ENCODE assay signal across 9 cellular contexts in the genomic region with DNA sequence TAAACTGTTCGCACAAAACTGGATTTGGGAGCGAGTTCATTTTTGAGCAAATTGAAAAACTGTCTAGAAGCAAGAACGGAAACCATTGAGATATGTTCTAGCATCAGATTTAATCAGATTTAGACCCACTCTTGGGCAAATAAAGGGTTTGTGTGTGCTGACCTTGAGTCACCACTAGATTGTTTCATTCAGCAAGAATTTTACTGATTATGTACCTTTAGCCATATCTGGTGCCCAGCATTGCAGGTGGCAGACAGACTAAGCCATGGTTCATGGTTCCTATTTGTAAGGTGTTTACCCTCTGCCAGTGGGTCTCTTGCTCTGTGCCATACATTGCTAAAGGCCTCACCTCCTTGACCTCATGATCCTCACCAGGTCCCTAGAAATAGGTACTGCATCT. TPM values are rescaled to one million over a fixed set of nuclear protein-coding genes. Genes with fewer than 3 reads are reported as not detected.
A peak's percentile ranks its signal among the peaks of the same experiment; 100 is the strongest.
DNase-seq lines count a peak whose midpoint lies in the region; ATAC-seq, FAIRE-seq and TF ChIP-seq lines count a peak whose summit lies in the region.
"Had no signal": no experiment of that assay in that cellular context is flagged by ENCODE, and none has a peak within 500 bp of the region (broad histone marks: within the 10 kb centered on the region; RNA-seq: fewer than 3 reads in every experiment).

No MANE protein-coding gene starts in this region.

- no peaks in the 10 kb centered on the region for H3K9me3 Mint-ChIP-seq in naive B cell

- peak overlapping the region; percentile 82 to 99 (median 96) for H3K4me3 Mint-ChIP-seq in naive B cell

- H3K9me3 ChIP-seq in BLaER1 treated with 17β-estradiol and CSF1 and Interleukin-3, amounts not matched to agents 10 nM and 100 nM (replicated peaks in 1 of 11): no peaks in the 10 kb centered on the region
- H3K9me3 ChIP-seq in KOPT-K1 (ENCODE audit: insufficient read depth, low read length, poor library complexity, severe bottlenecking): no peaks in the 10 kb centered on the region

- H3K27ac Mint-ChIP-seq in naive B cell: peak overlapping the region in 5 of 6 donors; percentile 68 to 91 (median 76)

- H4K20me1 ChIP-seq in BLaER1 treated with 17β-estradiol and CSF1 and Interleukin-3, amounts not matched to agents 10 nM and 100 nM: peaks cover 8 to 57% (median 50%) of the 10 kb centered on the region in 11 experiments; a peak in 19 of 22 replicates

- peaks cover 20 to 27% (median 24%) of the 10 kb centered on the region in 10 experiments for H3K4me1 ChIP-seq in BLaER1 treated with 17β-estradiol and CSF1 and Interleukin-3, amounts not matched to agents 10 nM and 100 nM

- DNase-seq in bronchial epithelial cell (ENCODE audit: low read depth) (peak; percentile 41), naive B cell (no peak), NCI-H146 (lab: John Stamatoyannopoulos, UW) (no peak), NCI-H524 treated with DMSO at 0.1 percent for 48 hours (lab: John Stamatoyannopoulos, UW) (no peak), C1 segment of cervical spinal cord (lab: John Stamatoyannopoulos, UW) (no peak), H4 (ENCODE audit: low spot score) (no peak)
- DNase-seq: Right ventricle myocardium superior had no signal

- no peak for ATAC-seq in naive B cell (ENCODE audit: low read depth in 2 of 2)

- no peaks in the 10 kb centered on the region for H3K27me3 Mint-ChIP-seq in naive B cell

- peak overlapping the region in 3 of 11 experiments; percentile 84 to 94 (median 91); a peak in 4 of 22 replicates for H3K27ac ChIP-seq in BLaER1 treated with 17β-estradiol and CSF1 and Interleukin-3, amounts not matched to agents 10 nM and 100 nM
- H3K27ac ChIP-seq in KOPT-K1 (ENCODE audit: low read depth, low read length, poor library complexity, severe bottlenecking): peak overlapping the region; percentile 82

- peaks cover 30 to 41% (median 31%) of the 10 kb centered on the region in 3 donors for H3K4me1 Mint-ChIP-seq in naive B cell

- H3K9ac ChIP-seq in BLaER1 treated with 17β-estradiol and CSF1 and Interleukin-3, amounts not matched to agents 10 nM and 100 nM: peak overlapping the region; percentile 86 to 98 (median 95); a peak in 19 of 22 replicates

- H3K4me3 ChIP-seq in BLaER1 treated with 17β-estradiol and CSF1 and Interleukin-3, amounts not matched to agents 10 nM and 100 nM: peak overlapping the region; percentile 81 to 99 (median 92)
- no peak overlapping the region for H3K4me3 ChIP-seq in bronchial epithelial cell (ENCODE audit: low read depth, low read length)

- H3K4me2 ChIP-seq in BLaER1 treated with 17β-estradiol and CSF1 and Interleukin-3, amounts not matched to agents 10 nM and 100 nM: peak overlapping the region; percentile 84 to 98 (median 93)

- H3K36me3 ChIP-seq in BLaER1 treated with 17β-estradiol and CSF1 and Interleukin-3, amounts not matched to agents 10 nM and 100 nM: peaks cover 43 to 56% (median 51%) of the 10 kb centered on the region in 11 experiments
- peaks cover 42% of the 10 kb centered on the region for H3K36me3 ChIP-seq in KOPT-K1 (ENCODE audit: insufficient read depth, low read length)
- H3K36me3 ChIP-seq in bronchial epithelial cell (ENCODE audit: control insufficient read depth, insufficient read depth, low read length): peaks cover 7% of the 10 kb centered on the region

- no peak for FAIRE-seq in bronchial epithelial cell (lab: Jason Lieb, UNC)

- TF ChIP-seq CTCF in bronchial epithelial cell (IDR thresholded peaks at IDR 0.05; ENCODE audit: insufficient read depth, low read length, severe bottlenecking): no peak

- no peaks in the 10 kb centered on the region for H3K27me3 ChIP-seq in BLaER1 treated with 17β-estradiol and CSF1 and Interleukin-3, amounts not matched to agents 10 nM and 100 nM
- no peaks in the 10 kb centered on the region for H3K27me3 ChIP-seq in bronchial epithelial cell (ENCODE audit: control insufficient read depth, insufficient read depth, low read length)

- peaks cover 1 to 7% of the 10 kb centered on the region in 2 donors for H3K36me3 Mint-ChIP-seq in naive B cell

RNA-seq across cellular contexts. Expression of a gene that starts 1.4 kb away (rescaled TPM):
- 23.2 and 28.5 TPM in 2 replicates for total RNA-seq in bronchial epithelial cell
- 100 to 1,000 TPM in 1 of 6 donors, 10 to 100 TPM in 5; 73.5 to 110 (median 86.7) TPM for polyA plus RNA-seq in naive B cell (ENCODE audit: low read depth in 6 of 6)
- total RNA-seq in H4 (2014; rRNA removed; shearing (Covaris generic)): 44.2 and 55.1 TPM in 2 replicates

RNA-seq across cellular contexts. Expression of a gene that starts 9.1 kb away (rescaled TPM):
- not detected in 2 replicates for total RNA-seq in bronchial epithelial cell
- not detected for polyA plus RNA-seq in naive B cell (ENCODE audit: low read depth in 6 of 6)
- not detected in 2 replicates for total RNA-seq in H4 (2014; rRNA removed; shearing (Covaris generic))

RNA-seq across cellular contexts. Expression of a gene that starts 22.6 kb away (rescaled TPM):
- 7.6 and 11.8 TPM in 2 replicates for total RNA-seq in bronchial epithelial cell
- 10 to 100 TPM; 11.0 to 22.1 (median 15.5) TPM for polyA plus RNA-seq in naive B cell (ENCODE audit: low read depth in 6 of 6)
- 5.1 and 15.9 TPM in 2 replicates for total RNA-seq in H4 (2014; rRNA removed; shearing (Covaris generic))

RNA-seq across cellular contexts. Expression of a gene that starts 32.8 kb away (rescaled TPM):
- 8.7 and 9.2 TPM in 2 replicates for total RNA-seq in bronchial epithelial cell
- 10 to 100 TPM in 3 of 6 donors, 1 to 10 TPM in 3; 3.4 to 15.1 (median 10.1) TPM for polyA plus RNA-seq in naive B cell (ENCODE audit: low read depth in 6 of 6)
- 13.0 and 14.2 TPM in 2 replicates for total RNA-seq in H4 (2014; rRNA removed; shearing (Covaris generic))

RNA-seq across cellular contexts. Expression of a gene that starts 37.4 kb away (rescaled TPM):
- total RNA-seq in bronchial epithelial cell: 13.2 and 14.7 TPM in 2 replicates
- polyA plus RNA-seq in naive B cell (ENCODE audit: low read depth in 6 of 6): 1 to 10 TPM in 5 of 6 donors, not detected in 1; 1.2 to 2.5 (median 2.2) TPM
- not detected in 2 replicates for total RNA-seq in H4 (2014; rRNA removed; shearing (Covaris generic))
